In genomic region chr12:108313236-108313608, GRCh38 we compare ENCODE assay signal across 10 cellular contexts. TPM values are rescaled to one million over a fixed set of nuclear protein-coding genes. Genes with fewer than 3 reads are reported as not detected.
A peak's percentile ranks its signal among the peaks of the same experiment; 100 is the strongest.
DNase-seq lines count a peak whose midpoint lies in the region; ATAC-seq and TF ChIP-seq lines count a peak whose summit lies in the region.
"Had no signal": no experiment of that assay in that cellular context is flagged by ENCODE, and none has a peak within 500 bp of the region (broad histone marks: within the 10 kb centered on the region; RNA-seq: fewer than 3 reads in every experiment).

No MANE protein-coding gene starts in this region.

- H3K9me3 ChIP-seq in upper lobe of right lung = no peaks in the 10 kb centered on the region
- no peaks in the 10 kb centered on the region for H3K9me3 ChIP-seq in testis
- H3K9me3 ChIP-seq: A549 had no signal

- no peak overlapping the region for H3K4me3 ChIP-seq in upper lobe of right lung
- H3K4me3 ChIP-seq in testis = no peak overlapping the region
- H3K4me3 ChIP-seq: A549 had no signal

- H3K36me3 ChIP-seq in upper lobe of right lung = no peaks in the 10 kb centered on the region
- no peaks in the 10 kb centered on the region for H3K36me3 ChIP-seq in testis (ENCODE audit: low read depth, missing control alignments)

- CTCF ChIA-PET in activated CD8-positive, alpha-beta memory T cell treated with anti-CD3 and anti-CD28 coated beads, Interleukin-2, amount 10 ng/mL, durations not matched to agents 7 days and 5 days (lab: Charles Lee) = no interaction called here

- H3K27ac Mint-ChIP-seq in activated CD8-positive, alpha-beta memory T cell treated with anti-CD3 and anti-CD28 coated beads, Interleukin-2, amount 10 ng/mL, durations not matched to agents 7 days and 5 days = peak overlapping the region; percentile 81
- H3K27ac Mint-ChIP-seq in chondrocyte (ENCODE audit: unreplicated experiment) (peak overlapping the region; percentile 85), mesothelial cell of epicardium (peak overlapping the region; percentile 71)
- H3K27ac Mint-ChIP-seq: activated naive CD8-positive, alpha-beta T cell had no signal

- intact Hi-C loops in upper lobe of right lung (cut with DNase I) (no loop called here), head of caudate nucleus (cut with DNase I) (no loop called here), testis (cut with DNase I; ENCODE audit: low total_unique reads) (no loop called here)

- ATAC-seq in activated CD8-positive, alpha-beta memory T cell treated with anti-CD3 and anti-CD28 coated beads, Interleukin-2, amount 10 ng/mL, durations not matched to agents 7 days and 5 days = no peak
- peak; percentile 21 for ATAC-seq in upper lobe of right lung

- no peak for TF ChIP-seq POLR2A in testis (IDR thresholded peaks at IDR 0.05)

- no peaks in the 10 kb centered on the region for H3K36me3 Mint-ChIP-seq in activated CD8-positive, alpha-beta memory T cell treated with anti-CD3 and anti-CD28 coated beads, Interleukin-2, amount 10 ng/mL, durations not matched to agents 7 days and 5 days
- H3K36me3 Mint-ChIP-seq in chondrocyte (ENCODE audit: low read depth) (peaks cover 6% of the 10 kb centered on the region), mesothelial cell of epicardium (no peaks in the 10 kb centered on the region)
- H3K36me3 Mint-ChIP-seq: activated naive CD8-positive, alpha-beta T cell had no signal

- no peak overlapping the region for H3K4me3 Mint-ChIP-seq in activated CD8-positive, alpha-beta memory T cell treated with anti-CD3 and anti-CD28 coated beads, Interleukin-2, amount 10 ng/mL, durations not matched to agents 7 days and 5 days
- no peak overlapping the region for H3K4me3 Mint-ChIP-seq in chondrocyte (ENCODE audit: unreplicated experiment)
- H3K4me3 Mint-ChIP-seq in mesothelial cell of epicardium = no peak overlapping the region
- H3K4me3 Mint-ChIP-seq: activated naive CD8-positive, alpha-beta T cell had no signal

- peaks cover 11% of the 10 kb centered on the region for H3K4me1 Mint-ChIP-seq in activated CD8-positive, alpha-beta memory T cell treated with anti-CD3 and anti-CD28 coated beads, Interleukin-2, amount 10 ng/mL, durations not matched to agents 7 days and 5 days
- H3K4me1 Mint-ChIP-seq in chondrocyte (ENCODE audit: low read depth) (peaks cover 62% of the 10 kb centered on the region), mesothelial cell of epicardium (peaks cover 23% of the 10 kb centered on the region)

- no peaks in the 10 kb centered on the region for H3K27me3 ChIP-seq in upper lobe of right lung
- H3K27me3 ChIP-seq in testis = no peaks in the 10 kb centered on the region

- peak overlapping the region; percentile 85 for H3K27ac ChIP-seq in upper lobe of right lung
- peak overlapping the region in 1 of 2 donors; percentile 52 for H3K27ac ChIP-seq in testis
- H3K27ac ChIP-seq: A549 had no signal

- no peaks in the 10 kb centered on the region for H3K9me3 Mint-ChIP-seq in activated CD8-positive, alpha-beta memory T cell treated with anti-CD3 and anti-CD28 coated beads, Interleukin-2, amount 10 ng/mL, durations not matched to agents 7 days and 5 days (ENCODE audit: low read depth)
- H3K9me3 Mint-ChIP-seq in chondrocyte (ENCODE audit: low read depth) (no peaks in the 10 kb centered on the region), mesothelial cell of epicardium (no peaks in the 10 kb centered on the region)

- 60 to 74% methylated on average over 3 of the region's 3 CpGs for WGBS in testis, 2 donors

- H3K4me1 ChIP-seq in upper lobe of right lung (peaks cover 49% of the 10 kb centered on the region), testis (peaks cover 17% of the 10 kb centered on the region)
- H3K4me1 ChIP-seq: A549 had no signal

- no peak for DNase-seq in activated CD8-positive, alpha-beta memory T cell treated with anti-CD3 and anti-CD28 coated beads, Interleukin-2, amount 10 ng/mL, durations not matched to agents 7 days and 5 days
- no peak for DNase-seq in activated CD8-positive, alpha-beta memory T cell treated with anti-CD3 and anti-CD28 coated beads, Interleukin-2, amount 50 U/mL, for 48 hours
- DNase-seq in chondrocyte (ENCODE audit: low spot score) = no peak
- no peak for DNase-seq in mesothelial cell of epicardium (ENCODE audit: low spot score in 2 of 2, unreplicated experiment in 2 of 2)
- no peak for DNase-seq in upper lobe of right lung
- DNase-seq in stimulated activated CD4-positive, alpha-beta T cell treated with anti-CD3 and anti-CD28 coated beads, Interleukin-15, amount 100 ng/mL, for 24 hours = no peak
- DNase-seq in head of caudate nucleus = no peak
- DNase-seq in testis = no peak

- no peak for TF ChIP-seq CTCF in chondrocyte (IDR thresholded peaks at IDR 0.05)
- TF ChIP-seq CTCF in mesothelial cell of epicardium (IDR thresholded peaks at IDR 0.05; ENCODE audit: unreplicated experiment) = no peak
- TF ChIP-seq CTCF in upper lobe of right lung (IDR thresholded peaks at IDR 0.05) = no peak
- no peak for TF ChIP-seq CTCF in testis (IDR thresholded peaks at IDR 0.05)

- H3K27me3 Mint-ChIP-seq in activated CD8-positive, alpha-beta memory T cell treated with anti-CD3 and anti-CD28 coated beads, Interleukin-2, amount 10 ng/mL, durations not matched to agents 7 days and 5 days = no peaks in the 10 kb centered on the region
- no peaks in the 10 kb centered on the region for H3K27me3 Mint-ChIP-seq in chondrocyte (ENCODE audit: low read depth)
- peaks cover 1% of the 10 kb centered on the region for H3K27me3 Mint-ChIP-seq in mesothelial cell of epicardium (ENCODE audit: low read depth)

RNA-seq across cellular contexts. Expression of gene CMKLR1, which starts 25.9 kb away (rescaled TPM):
- not detected for total RNA-seq in activated CD8-positive, alpha-beta memory T cell treated with anti-CD3 and anti-CD28 coated beads, Interleukin-2, amount 10 ng/mL, durations not matched to agents 7 days and 5 days
- total RNA-seq in chondrocyte (31.2 to 74.3 TPM (median 32.9 TPM) in 3 replicates), mesothelial cell of epicardium (0.87 to 1.7 TPM (median 1.4 TPM) in 3 replicates), upper lobe of right lung (29.1 TPM), testis (1 to 10 TPM; 2.4 to 4.8 TPM)
- polyA plus RNA-seq in testis (ENCODE audit: insufficient read depth, low read depth, low replicate concordance) = 9.5 TPM
- polyA plus RNA-seq: A549 had no signal
